Comparison of ENCODE assay signal across 17 cellular contexts in genomic region chr10:133565441-133566294, GRCh38. TPM values are rescaled to one million over a fixed set of nuclear protein-coding genes. Genes with fewer than 3 reads are reported as not detected.
DNase-seq lines count a peak whose midpoint lies in the region; ATAC-seq and TF ChIP-seq lines count a peak whose summit lies in the region.
"Had no signal": no experiment of that assay in that cellular context is flagged by ENCODE, and none has a peak within 500 bp of the region (broad histone marks: within the 10 kb centered on the region; RNA-seq: fewer than 3 reads in every experiment).

TSS of gene SYCE1 (minus strand) at chr10:133565583. CDS start at chr10:133565529, 54 bp downstream.

- DNase-seq in natural killer cell (no peak), T-helper 2 cell (peak in 3 of 5 experiments; percentile 10 to 30 (median 15)), right cardiac atrium (peak in 2 of 3 donors; percentile 32 to 64), testis (peak; percentile 86), NCI-H446 treated with DMSO at 0.1 percent for 48 hours (lab: John Stamatoyannopoulos, UW) (no peak), NCI-H2227 (lab: John Stamatoyannopoulos, UW; ENCODE audit: unreplicated experiment) (no peak)
- no peak for DNase-seq in natural killer cell treated with Interleukin-12 subunit alpha and Interleukin-12 subunit beta and Interleukin-15 and Interleukin-18, amount 100 ng/mL, for 72 hours (ENCODE audit: low spot score)
- DNase-seq: activated B cell treated with CpG ODN at 0.5 μM for 24 hours, cerebellar nuclear complex, foreskin melanocyte, KG1, mesendoderm, NCI-H1092, T-helper 1 cell had no signal

- H3K27ac ChIP-seq in right cardiac atrium (ENCODE audit: low read length): no peak within 1 kb of the TSS
- H3K27ac ChIP-seq in testis: peak within 1 kb of the TSS in 1 of 2 donors; percentile 83
- H3K27ac ChIP-seq: RWPE1, skin epidermis had no signal

- no peaks in the 10 kb centered on the region for H3K36me3 ChIP-seq in testis (ENCODE audit: low read depth, missing control alignments)

- intact Hi-C loops in natural killer cell (cut with micrococcal nuclease): no loop called here
- intact Hi-C loops in right cardiac atrium (cut with DNase I): no loop called here
- intact Hi-C loops in testis (cut with DNase I; ENCODE audit: low total_unique reads): no loop called here

- H3K27me3 Mint-ChIP-seq in natural killer cell (ENCODE audit: low read depth in 2 of 2): peaks cover 6 to 12% of the 10 kb centered on the region in 2 donors
- peaks cover 10 to 23% of the 10 kb centered on the region in 2 donors for H3K27me3 Mint-ChIP-seq in natural killer cell treated with Interleukin-12 subunit alpha and Interleukin-12 subunit beta and Interleukin-15 and Interleukin-18, amount 100 ng/mL, for 72 hours

- no peaks in the 10 kb centered on the region for H3K36me3 Mint-ChIP-seq in natural killer cell
- no peaks in the 10 kb centered on the region for H3K36me3 Mint-ChIP-seq in natural killer cell treated with Interleukin-12 subunit alpha and Interleukin-12 subunit beta and Interleukin-15 and Interleukin-18, amount 100 ng/mL, for 72 hours

- H3K4me1 ChIP-seq in right cardiac atrium (ENCODE audit: control insufficient read depth, insufficient read depth, low read length) (no peaks in the 10 kb centered on the region), testis (no peaks in the 10 kb centered on the region)

- H3K9me3 ChIP-seq in right cardiac atrium (ENCODE audit: control insufficient read depth, low read length) (no peaks in the 10 kb centered on the region), testis (no peaks in the 10 kb centered on the region)

- 58% methylated on average over 77 of the region's 77 CpGs for WGBS in right cardiac atrium
- 26 to 52% methylated on average over 45 to 77 of the region's 77 CpGs for WGBS in testis, 2 donors

- no peak for TF ChIP-seq CTCF in natural killer cell (IDR thresholded peaks at IDR 0.05)
- TF ChIP-seq CTCF in testis (IDR thresholded peaks at IDR 0.05): peak in 1 of 3 experiments; percentile 55

- no peak for TF ChIP-seq POLR2A in testis (IDR thresholded peaks at IDR 0.05)

- ATAC-seq in natural killer cell (peak in 2 of 3 donors; percentile 19 to 63), right cardiac atrium (peak in 1 of 2 donors; percentile 42), GM21447 (IDR thresholded peaks at IDR 0.05; ENCODE audit: unreplicated experiment) (no peak)
- no peak for ATAC-seq in natural killer cell treated with Interleukin-12 subunit alpha and Interleukin-12 subunit beta and Interleukin-15 and Interleukin-18, amount 100 ng/mL, for 72 hours

- no peaks in the 10 kb centered on the region for H3K4me1 Mint-ChIP-seq in natural killer cell
- no peaks in the 10 kb centered on the region for H3K4me1 Mint-ChIP-seq in natural killer cell treated with Interleukin-12 subunit alpha and Interleukin-12 subunit beta and Interleukin-15 and Interleukin-18, amount 100 ng/mL, for 72 hours (ENCODE audit: low read depth in 2 of 2)
- H3K4me1 Mint-ChIP-seq: activated B cell treated with CpG ODN at 0.5 μM for 24 hours had no signal

- no peaks in the 10 kb centered on the region for H3K9me3 Mint-ChIP-seq in natural killer cell
- no peaks in the 10 kb centered on the region for H3K9me3 Mint-ChIP-seq in natural killer cell treated with Interleukin-12 subunit alpha and Interleukin-12 subunit beta and Interleukin-15 and Interleukin-18, amount 100 ng/mL, for 72 hours

- no peak within 1 kb of the TSS for H3K4me3 Mint-ChIP-seq in natural killer cell
- no peak within 1 kb of the TSS for H3K4me3 Mint-ChIP-seq in natural killer cell treated with Interleukin-12 subunit alpha and Interleukin-12 subunit beta and Interleukin-15 and Interleukin-18, amount 100 ng/mL, for 72 hours
- H3K4me3 Mint-ChIP-seq: activated B cell treated with CpG ODN at 0.5 μM for 24 hours had no signal

- H3K27ac Mint-ChIP-seq in natural killer cell: peak within 1 kb of the TSS in 1 of 2 donors; percentile 18
- no peak within 1 kb of the TSS for H3K27ac Mint-ChIP-seq in natural killer cell treated with Interleukin-12 subunit alpha and Interleukin-12 subunit beta and Interleukin-15 and Interleukin-18, amount 100 ng/mL, for 72 hours
- H3K27ac Mint-ChIP-seq: activated B cell treated with CpG ODN at 0.5 μM for 24 hours had no signal

- H3K4me3 ChIP-seq in right cardiac atrium (ENCODE audit: low read length) (no peak within 1 kb of the TSS), testis (peak within 1 kb of the TSS; percentile 56 to 61)

- no peaks in the 10 kb centered on the region for H3K27me3 ChIP-seq in right cardiac atrium (ENCODE audit: control insufficient read depth, insufficient read depth)
- H3K27me3 ChIP-seq in testis: no peaks in the 10 kb centered on the region

RNA-seq across cellular contexts. Expression of gene SYCE1, which starts in this region (rescaled TPM):
- total RNA-seq in natural killer cell (under 1 TPM in 1 of 3 donors, not detected in 2; 0.82 TPM), right cardiac atrium (1 to 10 TPM in 1 of 4 donors, under 1 TPM in 2, not detected in 1; 0.09 to 1.6 (median 0.37) TPM), testis (10 to 100 TPM; 43.4 to 78.2 TPM)
- not detected for total RNA-seq in natural killer cell treated with Interleukin-12 subunit alpha and Interleukin-12 subunit beta and Interleukin-15 and Interleukin-18, amount 100 ng/mL, for 72 hours
- polyA plus RNA-seq in right cardiac atrium (0.34 TPM), testis (ENCODE audit: insufficient read depth, low read depth, low replicate concordance) (139 TPM)
- total RNA-seq: activated B cell treated with CpG ODN at 0.5 μM for 24 hours had no signal

Comparison
In these comparisons a context has a peak if more than half of its experiments do, and no peak if none do; other contexts are left out.
1. RNA of gene SYCE1 (total RNA-seq): 43.4 to 78.2 TPM in testis; 0.09 to 1.6 TPM in right cardiac atrium, 0.82 TPM in natural killer cell and not detected in natural killer cell treated with Interleukin-12 subunit alpha and Interleukin-12 subunit beta and Interleukin-15 and Interleukin-18, amount 100 ng/mL, for 72 hours; every median in the first group is over 10 times any median in the second.
2. RNA of gene SYCE1 (polyA plus RNA-seq): 139 TPM in testis (single experiment); 0.34 TPM in right cardiac atrium (single experiment); every median in the first group is over 100 times any median in the second.
3. Peak in ATAC-seq in natural killer cell; RNA of the gene not detected or under 1 TPM.
4. DNase-seq: peak in T-helper 2 cell (3 of 5), right cardiac atrium (2 of 3) and testis (single experiment); none in natural killer cell (single experiment), natural killer cell treated with Interleukin-12 subunit alpha and Interleukin-12 subunit beta and Interleukin-15 and Interleukin-18, amount 100 ng/mL, for 72 hours (single experiment), NCI-H446 treated with DMSO at 0.1 percent for 48 hours (single experiment) and NCI-H2227 (single experiment).